ENCODE assay signal across 10 cellular contexts in genomic region chr19:51060336-51060735, GRCh38. TPM values are rescaled to one million over a fixed set of nuclear protein-coding genes. Genes with fewer than 3 reads are reported as not detected.
"Had no signal": no experiment of that assay in that cellular context is flagged by ENCODE, and none has a peak within 500 bp of the region (broad histone marks: within the 10 kb centered on the region; RNA-seq: fewer than 3 reads in every experiment).

No MANE protein-coding gene starts in this region.

- ATAC-seq: K562 had no signal

- DNase-seq: IMR-90, KBM-7, KG1 had no signal

- H3K4me3 Mint-ChIP-seq: IgD-negative memory B cell had no signal

- H3K9ac ChIP-seq: KMS-11 had no signal

- H3K4me3 ChIP-seq: K562 had no signal

- H3K27ac ChIP-seq: HL-60, KMS-11 had no signal

- H3K27ac Mint-ChIP-seq: IgD-negative memory B cell had no signal

- FAIRE-seq: HTR-8/SVneo, K562 had no signal

- H3K4me2 ChIP-seq: KMS-11 had no signal

RNA-seq across cellular contexts. Expression of gene KLK13, which starts 4.6 kb away (rescaled TPM):
- total RNA-seq: HT-29, HT1080, IMR-90 had no signal
- polyA plus RNA-seq: IgD-negative memory B cell, IMR-90 had no signal

RNA-seq across cellular contexts. Expression of gene KLK14, which starts 22.4 kb away (rescaled TPM):
- total RNA-seq: HT-29, HT1080, IMR-90, K562 had no signal
- polyA plus RNA-seq: IgD-negative memory B cell, IMR-90, K562 had no signal

RNA-seq across cellular contexts. Expression of gene KLK12, which starts 25.5 kb away (rescaled TPM):
- total RNA-seq: HT1080, IMR-90, K562 had no signal
- polyA plus RNA-seq: IgD-negative memory B cell, IMR-90, K562 had no signal

RNA-seq across cellular contexts. Expression of gene KLK11, which starts 33.9 kb away (rescaled TPM):
- total RNA-seq: HT1080, IMR-90, K562 had no signal
- polyA plus RNA-seq: IgD-negative memory B cell, IMR-90, K562 had no signal

RNA-seq across cellular contexts. Expression of gene KLK10, which starts 40.8 kb away (rescaled TPM):
- total RNA-seq: HT1080, IMR-90 had no signal
- polyA plus RNA-seq: IgD-negative memory B cell, IMR-90, K562 had no signal
